In genomic region chr14:75125617-75126016, GRCh38 we compare ENCODE assay signal across 8 cellular contexts. TPM values are rescaled to one million over a fixed set of nuclear protein-coding genes. Genes with fewer than 3 reads are reported as not detected.
DNase-seq lines count a peak whose midpoint lies in the region; ATAC-seq, FAIRE-seq and TF ChIP-seq lines count a peak whose summit lies in the region.

No MANE protein-coding gene starts in this region.

- H3K4me3 ChIP-seq in heart right ventricle (peak overlapping the region in 7 of 10 donors; percentile 63 to 96 (median 82)), kidney (ENCODE audit: low read length in 2 of 2) (peak overlapping the region; percentile 92 to 98), urinary bladder (ENCODE audit: low read depth, low read length) (peak overlapping the region; percentile 67)

- peak overlapping the region; percentile 97 for H3K27ac Mint-ChIP-seq in activated T-helper 17 cell treated with anti-CD3 and anti-CD28 coated beads, Interleukin-2, amount 50 U/mL, for 72 hours

- intact Hi-C loops in heart right ventricle (cut with DNase I) (loop anchor here in 3 of 10 donors (5.0 kb wide), 3 partner anchors 52 to 362 kb away; partner anchors contain the start of gene TMED10 (in 1 of the 3)), left cardiac atrium (cut with DNase I) (no loop called here), kidney (cut with DNase I) (no loop called here)

- TF ChIP-seq CTCF in heart right ventricle (IDR thresholded peaks at IDR 0.05), result no peak
- TF ChIP-seq CTCF in kidney (IDR thresholded peaks at IDR 0.05; ENCODE audit: borderline replicate concordance, extremely low read depth, insufficient read depth), result no peak

- H3K9me3 ChIP-seq in heart right ventricle, result no peaks in the 10 kb centered on the region
- no peaks in the 10 kb centered on the region for H3K9me3 ChIP-seq in kidney (ENCODE audit: control insufficient read depth in 1 of 2, low read length in 2 of 2)

- FAIRE-seq in kidney (lab: Jason Lieb, UNC), result no peak

- H3K36me3 Mint-ChIP-seq in activated T-helper 17 cell treated with anti-CD3 and anti-CD28 coated beads, Interleukin-2, amount 50 U/mL, for 72 hours (ENCODE audit: low read depth), result peaks cover 40% of the 10 kb centered on the region

- no peaks in the 10 kb centered on the region for H3K9me3 Mint-ChIP-seq in activated T-helper 17 cell treated with anti-CD3 and anti-CD28 coated beads, Interleukin-2, amount 50 U/mL, for 72 hours

- H3K4me1 ChIP-seq in heart right ventricle (peaks cover 0 to 64% (median 41%) of the 10 kb centered on the region in 9 donors), kidney (ENCODE audit: control insufficient read depth in 1 of 2, insufficient read depth in 1 of 2, low read depth in 1 of 2, low read length in 2 of 2) (peaks cover 6 to 9% of the 10 kb centered on the region in 2 donors), urinary bladder (ENCODE audit: insufficient read depth) (no peaks in the 10 kb centered on the region)

- H3K36me3 ChIP-seq in heart right ventricle (peaks cover 0 to 35% (median 0%) of the 10 kb centered on the region in 9 donors), kidney (ENCODE audit: control insufficient read depth in 1 of 2, insufficient read depth in 2 of 2, low read length in 2 of 2) (peaks cover 4% of the 10 kb centered on the region in 2 donors), urinary bladder (ENCODE audit: insufficient read depth) (no peaks in the 10 kb centered on the region)

- no peaks in the 10 kb centered on the region for H3K27me3 ChIP-seq in heart right ventricle

- ATAC-seq in heart right ventricle (no peak), left cardiac atrium (no peak), HG03097 (IDR thresholded peaks at IDR 0.05; ENCODE audit: low FRiP score, unreplicated experiment) (no peak), HG03135 (IDR thresholded peaks at IDR 0.05; ENCODE audit: unreplicated experiment) (no peak)
- ATAC-seq in activated T-helper 17 cell treated with anti-CD3 and anti-CD28 coated beads, Interleukin-2, amount 50 U/mL, for 72 hours (replicated peaks), result no peak

- peaks cover 27% of the 10 kb centered on the region for H3K4me1 Mint-ChIP-seq in activated T-helper 17 cell treated with anti-CD3 and anti-CD28 coated beads, Interleukin-2, amount 50 U/mL, for 72 hours

- H3K4me3 Mint-ChIP-seq in activated T-helper 17 cell treated with anti-CD3 and anti-CD28 coated beads, Interleukin-2, amount 50 U/mL, for 72 hours, result peak overlapping the region; percentile 96

- H3K27me3 Mint-ChIP-seq in activated T-helper 17 cell treated with anti-CD3 and anti-CD28 coated beads, Interleukin-2, amount 50 U/mL, for 72 hours, result no peaks in the 10 kb centered on the region

- H3K9ac ChIP-seq in kidney (ENCODE audit: low read length in 2 of 2), result peak overlapping the region in 1 of 2 donors; percentile 30

- H3K27ac ChIP-seq in heart right ventricle (peak overlapping the region in 4 of 10 donors; percentile 95 to 99 (median 98)), kidney (ENCODE audit: low read depth in 2 of 2, low read length in 2 of 2) (no peak overlapping the region), urinary bladder (ENCODE audit: low read depth) (no peak overlapping the region)

- DNase-seq in heart right ventricle, result no peak
- DNase-seq in left cardiac atrium, result no peak
- no peak for DNase-seq in kidney
- DNase-seq in activated CD4-positive, alpha-beta T cell treated with anti-CD3 and anti-CD28 coated beads, Interleukin-2, amount 50 U/mL, for 48 hours, result no peak

- WGBS in heart right ventricle, 2 donors, result 63 to 72% methylated on average over 5 of the region's 5 CpGs
- 38% methylated on average over 5 of the region's 5 CpGs for WGBS in urinary bladder

RNA-seq across cellular contexts. Expression of gene NEK9, which starts 1.2 kb away (rescaled TPM):
- total RNA-seq in heart right ventricle (100 to 1,000 TPM in 9 of 10 donors, 10 to 100 TPM in 1; 97.8 to 138 (median 115) TPM), left cardiac atrium (100 to 1,000 TPM in 1 of 2 donors, 10 to 100 TPM in 1; 89.1 to 102 TPM), kidney (81.5 TPM), urinary bladder (70.3 TPM)
- polyA plus RNA-seq in heart right ventricle (10 to 100 TPM; 26.9 to 51.3 TPM), kidney (ENCODE audit: insufficient read depth, low read depth, low replicate concordance) (25.4 TPM), urinary bladder (74.7 TPM)
- 10 to 100 TPM; 49.4 to 52.4 TPM for total RNA-seq in activated T-helper 17 cell treated with anti-CD3 and anti-CD28 coated beads, Interleukin-2, amount 50 U/mL, for 72 hours

RNA-seq across cellular contexts. Expression of gene TMED10, which starts 50.8 kb away (rescaled TPM):
- total RNA-seq in heart right ventricle (100 to 1,000 TPM; 219 to 366 (median 294) TPM), left cardiac atrium (100 to 1,000 TPM; 271 to 327 TPM), kidney (401 TPM), urinary bladder (231 TPM)
- polyA plus RNA-seq in heart right ventricle (100 to 1,000 TPM in 1 of 2 donors, 10 to 100 TPM in 1; 29.1 to 196 TPM), kidney (ENCODE audit: insufficient read depth, low read depth, low replicate concordance) (222 TPM), urinary bladder (242 TPM)
- 100 to 1,000 TPM; 142 to 179 TPM for total RNA-seq in activated T-helper 17 cell treated with anti-CD3 and anti-CD28 coated beads, Interleukin-2, amount 50 U/mL, for 72 hours

RNA-seq across cellular contexts. Expression of gene ZC2HC1C, which starts 56.2 kb away (rescaled TPM):
- 10 to 100 TPM in 3 of 10 donors, 1 to 10 TPM in 7; 4.6 to 12.4 (median 8.9) TPM for total RNA-seq in heart right ventricle
- polyA plus RNA-seq in heart right ventricle, result 10 to 100 TPM in 1 of 2 donors, 1 to 10 TPM in 1; 3.7 to 14.6 TPM
- 1 to 10 TPM; 7.5 to 7.8 TPM for total RNA-seq in left cardiac atrium
- 1 to 10 TPM; 2.2 to 3.7 TPM for total RNA-seq in activated T-helper 17 cell treated with anti-CD3 and anti-CD28 coated beads, Interleukin-2, amount 50 U/mL, for 72 hours
- total RNA-seq in kidney, result 6.7 TPM
- 11.9 TPM for polyA plus RNA-seq in kidney (ENCODE audit: insufficient read depth, low read depth, low replicate concordance)
- 1.5 TPM for total RNA-seq in urinary bladder
- polyA plus RNA-seq in urinary bladder, result 2.3 TPM
